In the genomic region with DNA sequence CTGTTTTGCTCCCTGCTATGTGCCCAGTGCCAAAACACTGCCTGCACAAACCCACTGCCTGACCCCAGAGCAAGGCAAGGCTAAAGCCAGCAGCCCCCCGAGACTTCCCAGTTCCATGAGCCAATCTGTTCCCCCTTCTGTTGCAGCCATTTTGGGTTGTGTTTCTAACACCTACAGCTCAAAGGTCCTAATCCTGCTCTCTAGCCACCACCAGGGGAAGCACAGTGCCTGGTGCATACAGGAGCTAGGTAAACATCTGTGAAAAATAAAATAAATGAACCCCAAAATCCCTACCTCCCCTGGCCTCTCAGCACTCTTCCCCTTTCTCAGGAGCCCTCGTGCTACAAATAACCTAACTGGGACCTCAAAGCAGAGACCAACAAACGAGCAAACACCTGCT, we compare ENCODE assay signal across 1 cellular context.
TF ChIP-seq lines count a peak whose summit lies in the region.

No MANE protein-coding gene starts in this region.

TF ChIP-seq in K562, 482 proteins besides CTCF, POLR2A, EP300 and RAD21 (continued from another document):
- TF ChIP-seq E2F5 (CRISPR knock-in tag; IDR thresholded peaks at IDR 0.05) = no peak
- TF ChIP-seq, protein P1, sequence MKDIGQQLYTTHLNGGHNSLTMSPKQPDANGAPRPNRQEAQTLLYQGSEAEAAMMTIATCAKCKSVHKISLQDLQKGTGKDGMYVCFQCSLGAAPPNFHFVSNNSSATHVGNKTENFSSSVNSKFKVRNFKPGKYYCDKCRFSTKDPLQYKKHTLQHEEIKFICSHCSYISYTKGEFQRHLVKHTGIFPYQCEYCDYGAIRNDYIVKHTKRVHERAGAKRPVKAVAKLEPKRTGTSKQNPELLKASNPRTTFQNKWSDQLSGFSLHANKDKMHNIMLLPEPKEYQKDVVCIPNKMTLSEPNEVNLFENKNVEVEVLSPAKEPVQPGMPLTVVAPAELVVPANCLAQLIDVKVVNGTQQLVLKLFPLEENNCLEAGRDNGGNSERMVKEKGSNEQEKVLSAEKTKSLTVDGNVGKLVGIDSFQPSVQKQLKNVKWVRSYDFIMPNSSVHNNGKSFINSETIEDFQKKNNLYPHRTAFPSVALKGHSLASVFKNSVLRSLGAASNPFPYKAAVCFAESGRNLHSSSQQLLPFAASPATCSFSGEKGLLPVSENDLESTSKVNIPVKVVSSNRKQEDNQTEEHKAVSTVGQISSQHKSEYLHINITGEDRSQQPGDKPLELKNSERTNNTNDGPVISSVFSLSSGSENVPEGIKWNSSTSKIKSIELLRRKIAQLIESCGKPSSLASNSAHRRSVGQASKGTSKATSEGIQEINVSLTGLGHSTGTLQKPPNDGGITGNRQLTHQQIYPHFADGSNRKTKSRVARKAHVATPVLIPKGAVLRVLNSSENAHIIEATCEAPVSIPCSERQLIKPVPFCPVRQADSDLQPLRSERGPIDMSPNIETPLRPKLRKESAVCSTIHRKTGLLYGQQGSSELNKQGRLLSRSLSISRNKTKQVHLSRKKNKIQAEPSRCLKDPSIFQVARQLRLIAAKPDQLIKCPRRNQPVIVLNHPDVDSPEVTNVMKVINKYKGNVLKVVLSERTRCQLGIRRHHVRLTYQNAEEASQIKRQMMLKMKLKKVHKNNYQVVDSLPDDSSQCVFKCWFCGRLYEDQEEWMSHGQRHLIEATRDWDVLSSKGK (CRISPR knock-in tag; IDR thresholded peaks at IDR 0.05) = no peak
